8 cellular contexts compared by ENCODE assay signal in genomic region chr6:120186080-120186479, GRCh38.
"Had no signal": no experiment of that assay in that cellular context is flagged by ENCODE, and none has a peak within 500 bp of the region (broad histone marks: within the 10 kb centered on the region; RNA-seq: fewer than 3 reads in every experiment).

No MANE protein-coding gene starts in this region.

- ATAC-seq: GM12878 had no signal

- H3K4me3 ChIP-seq: GM12878 had no signal

- DNase-seq: GDM1, GF-D8 had no signal

- FAIRE-seq: G401.6, GM12878, GM12891, GM12892, GM18507, GM19239 had no signal
